In genomic region chr7:132347129-132347528, GRCh38 we compare ENCODE assay signal across 24 cellular contexts.
"Had no signal": no experiment of that assay in that cellular context is flagged by ENCODE, and none has a peak within 500 bp of the region (broad histone marks: within the 10 kb centered on the region; RNA-seq: fewer than 3 reads in every experiment).

No MANE protein-coding gene starts in this region.

- ATAC-seq: activated naive CD4-positive, alpha-beta T cell treated with anti-CD3 and anti-CD28 coated beads, Interleukin-2, amount 50 U/mL, for 72 hours; heart right ventricle; left lung; naive thymus-derived CD8-positive, alpha-beta T cell; sciatic nerve; stimulated activated effector memory CD8-positive, alpha-beta T cell treated with anti-CD3 and anti-CD28 coated beads, Interleukin-12 subunit alpha, Interleukin-12 subunit beta, amount 100 ng/mL, for 72 hours had no signal

- H3K4me1 Mint-ChIP-seq: immature natural killer cell; stimulated activated effector memory CD8-positive, alpha-beta T cell treated with anti-CD3 and anti-CD28 coated beads, Interleukin-12 subunit alpha, Interleukin-12 subunit beta, amount 100 ng/mL, for 72 hours had no signal

- H3K9me3 Mint-ChIP-seq: activated naive CD4-positive, alpha-beta T cell treated with anti-CD3 and anti-CD28 coated beads, Interleukin-2, amount 50 U/mL, for 72 hours; immature natural killer cell; naive thymus-derived CD8-positive, alpha-beta T cell; neural progenitor cell; stimulated activated effector memory CD8-positive, alpha-beta T cell treated with anti-CD3 and anti-CD28 coated beads, Interleukin-12 subunit alpha, Interleukin-12 subunit beta, amount 100 ng/mL, for 72 hours; type B pancreatic cell had no signal

- H3K9ac ChIP-seq: neural progenitor cell had no signal

- H2AFZ ChIP-seq: neural progenitor cell had no signal

- H3K36me3 Mint-ChIP-seq: activated naive CD4-positive, alpha-beta T cell treated with anti-CD3 and anti-CD28 coated beads, Interleukin-2, amount 50 U/mL, for 72 hours; brain; immature natural killer cell; mesothelial cell of epicardium; naive thymus-derived CD8-positive, alpha-beta T cell; neural progenitor cell; stimulated activated effector memory CD8-positive, alpha-beta T cell treated with anti-CD3 and anti-CD28 coated beads, Interleukin-12 subunit alpha, Interleukin-12 subunit beta, amount 100 ng/mL, for 72 hours; type B pancreatic cell had no signal

- H3K9me3 ChIP-seq: heart right ventricle, left lung, stomach, suprapubic skin, vagina had no signal

- H3K27ac ChIP-seq: heart right ventricle, left lung, neural progenitor cell, stomach, suprapubic skin, vagina, WERI-Rb-1 had no signal

- H3K36me3 ChIP-seq: heart right ventricle, left lung, neural progenitor cell, stomach, suprapubic skin, vagina, WERI-Rb-1 had no signal

- H3K4me1 ChIP-seq: left lung had no signal

- H3K27ac Mint-ChIP-seq: activated naive CD4-positive, alpha-beta T cell treated with anti-CD3 and anti-CD28 coated beads, Interleukin-2, amount 50 U/mL, for 72 hours; immature natural killer cell; mesothelial cell of epicardium; naive thymus-derived CD8-positive, alpha-beta T cell; neural progenitor cell; stimulated activated effector memory CD8-positive, alpha-beta T cell treated with anti-CD3 and anti-CD28 coated beads, Interleukin-12 subunit alpha, Interleukin-12 subunit beta, amount 100 ng/mL, for 72 hours; type B pancreatic cell had no signal

- H3K4me3 ChIP-seq: heart right ventricle, left lung, lung, neural progenitor cell, stomach, suprapubic skin, vagina had no signal

- H3K27me3 ChIP-seq: neural progenitor cell, vagina had no signal

- H3K4me3 Mint-ChIP-seq: brain; immature natural killer cell; mesothelial cell of epicardium; naive thymus-derived CD8-positive, alpha-beta T cell; neural progenitor cell; stimulated activated effector memory CD8-positive, alpha-beta T cell treated with anti-CD3 and anti-CD28 coated beads, Interleukin-12 subunit alpha, Interleukin-12 subunit beta, amount 100 ng/mL, for 72 hours; type B pancreatic cell had no signal

- DNase-seq: activated gamma-delta T cell treated with Interleukin-2 at 50 U/mL for 16 hours; activated T-cell treated with anti-CD3 and anti-CD28 coated beads, Interleukin-2, amount 50 U/mL, for 1 hour; aorta; erythroblast; foreskin fibroblast; heart right ventricle; immature natural killer cell; left lung; naive thymus-derived CD8-positive, alpha-beta T cell; posterior cingulate gyrus; small intestine; stimulated activated CD4-positive, alpha-beta T cell treated with anti-CD3 and anti-CD28 coated beads, Interleukin-2, amount 100 ng/mL, for 24 hours; stomach had no signal
